10 cellular contexts compared by ENCODE assay signal in genomic region chr9:20043035-20043434, GRCh38.
A peak's percentile ranks its signal among the peaks of the same experiment; 100 is the strongest.
DNase-seq lines count a peak whose midpoint lies in the region; ATAC-seq and TF ChIP-seq lines count a peak whose summit lies in the region.
"Had no signal": no experiment of that assay in that cellular context is flagged by ENCODE, and none has a peak within 500 bp of the region (broad histone marks: within the 10 kb centered on the region; RNA-seq: fewer than 3 reads in every experiment).

No MANE protein-coding gene starts in this region.

- no peaks in the 10 kb centered on the region for H3K9me3 Mint-ChIP-seq in activated B cell treated with CpG ODN at 0.5 μM for 24 hours

- no peaks in the 10 kb centered on the region for H3K36me3 Mint-ChIP-seq in activated B cell treated with CpG ODN at 0.5 μM for 24 hours (ENCODE audit: low read depth)

- H3K4me1 Mint-ChIP-seq in activated B cell treated with CpG ODN at 0.5 μM for 24 hours = peaks cover 41% of the 10 kb centered on the region

- POLR2A ChIA-PET in activated B cell treated with CpG ODN at 0.5 μM for 24 hours (lab: Charles Lee) = no interaction called here

- intact Hi-C loops in activated B cell treated with CpG ODN at 0.5 μM for 24 hours (cut with micrococcal nuclease) = no loop called here
- intact Hi-C loops in posterior cingulate gyrus (cut with DNase I) = no loop called here

- H3K4me3 Mint-ChIP-seq in activated B cell treated with CpG ODN at 0.5 μM for 24 hours = peak overlapping the region; percentile 19

- no peak for TF ChIP-seq CTCF in activated B cell treated with CpG ODN at 0.5 μM for 24 hours (IDR thresholded peaks at IDR 0.05)

- ATAC-seq in HG02884 (IDR thresholded peaks at IDR 0.05; ENCODE audit: unreplicated experiment) (peak; percentile 68), activated B cell treated with CpG ODN at 0.5 μM for 24 hours (ENCODE audit: low read depth) (no peak)
- ATAC-seq: HepG2 had no signal

- CTCF ChIA-PET in activated B cell treated with CpG ODN at 0.5 μM for 24 hours (lab: Charles Lee) = interaction anchor here (0.9 to 1.2 kb wide), 2 partner anchors 9 to 439 kb away, joined by 3 read pairs; no protein-coding TSS in a partner anchor

- DNase-seq in stimulated activated CD4-positive, alpha-beta T cell treated with anti-CD3 and anti-CD28 coated beads, Interleukin-4, amount 100 ng/mL, for 1 hour = peak; percentile 10
- no peak for DNase-seq in stimulated activated CD4-positive, alpha-beta T cell treated with anti-CD3 and anti-CD28 coated beads, Interleukin-2, amount 100 ng/mL, for 48 hours
- DNase-seq in activated B cell treated with CpG ODN at 0.5 μM for 24 hours = no peak
- DNase-seq in amniotic stem cell (lab: John Stamatoyannopoulos, UW) = no peak
- DNase-seq in NAMALWA (ENCODE audit: low spot score) = no peak
- no peak for DNase-seq in posterior cingulate gyrus
- DNase-seq in medulla oblongata (ENCODE audit: extremely low spot score) = no peak
- DNase-seq: AML-193 had no signal

- no peaks in the 10 kb centered on the region for H3K27me3 Mint-ChIP-seq in activated B cell treated with CpG ODN at 0.5 μM for 24 hours

- peak overlapping the region; percentile 1 for H3K27ac Mint-ChIP-seq in activated B cell treated with CpG ODN at 0.5 μM for 24 hours
